Comparison of ENCODE assay signal across 19 cellular contexts in genomic region chr22:32714458-32715250, GRCh38.
"Had no signal": no experiment of that assay in that cellular context is flagged by ENCODE, and none has a peak within 500 bp of the region (broad histone marks: within the 10 kb centered on the region; RNA-seq: fewer than 3 reads in every experiment).

No MANE protein-coding gene starts in this region.

- DNase-seq: effector memory CD8-positive, alpha-beta T cell; foreskin melanocyte; head of caudate nucleus; hippocampal formation; left colon; mammary epithelial cell; mucosa of descending colon; natural killer cell; ovary; right cardiac atrium; stimulated activated CD4-positive, alpha-beta T cell treated with anti-CD3 and anti-CD28 coated beads, Interleukin-4, amount 100 ng/mL, for 1 hour; stimulated activated CD8-positive, alpha-beta memory T cell treated with anti-CD3 and anti-CD28 coated beads, Interleukin-4, amount 100 ng/mL, for 48 hours; stimulated activated naive CD8-positive, alpha-beta T cell treated with anti-CD3 and anti-CD28 coated beads, Interleukin-15, Interleukin-2, amounts not matched to agents 100 U/mL and 50 U/mL, for 24 hours; tibial artery; upper lobe of right lung had no signal

- H3K9me3 ChIP-seq: esophagus muscularis mucosa, mucosa of descending colon, ovary, tibial artery, upper lobe of right lung, vagina had no signal

- ATAC-seq: effector memory CD8-positive, alpha-beta T cell; left colon; mucosa of descending colon; natural killer cell; right cardiac atrium; stimulated activated effector memory CD8-positive, alpha-beta T cell treated with anti-CD3 and anti-CD28 coated beads, Interleukin-12 subunit alpha, Interleukin-12 subunit beta, amount 100 ng/mL, for 72 hours; stimulated activated naive CD8-positive, alpha-beta T cell treated with anti-CD3 and anti-CD28 coated beads, Interleukin-15, Interleukin-2, amounts not matched to agents 100 U/mL and 50 U/mL, for 24 hours; upper lobe of right lung had no signal

- H3K27ac ChIP-seq: epithelial cell of prostate, esophagus muscularis mucosa, ovary, tibial artery, upper lobe of right lung, vagina had no signal

- H3K4me3 ChIP-seq: esophagus muscularis mucosa, mucosa of descending colon, ovary, tibial artery, upper lobe of right lung, vagina had no signal

- H3K36me3 ChIP-seq: esophagus muscularis mucosa, ovary, tibial artery, upper lobe of right lung, vagina had no signal

- H3K27me3 ChIP-seq: esophagus muscularis mucosa, ovary, tibial artery, upper lobe of right lung, vagina had no signal
